In genomic region chr9:113337714-113338113, GRCh38 we compare ENCODE assay signal across 16 cellular contexts. TPM values are rescaled to one million over a fixed set of nuclear protein-coding genes. Genes with fewer than 3 reads are reported as not detected.
DNase-seq lines count a peak whose midpoint lies in the region; ATAC-seq and TF ChIP-seq lines count a peak whose summit lies in the region.
"Had no signal": no experiment of that assay in that cellular context is flagged by ENCODE, and none has a peak within 500 bp of the region (broad histone marks: within the 10 kb centered on the region; RNA-seq: fewer than 3 reads in every experiment).

No MANE protein-coding gene starts in this region.

- H3K36me3 Mint-ChIP-seq in natural killer cell (no peaks in the 10 kb centered on the region), type B pancreatic cell (no peaks in the 10 kb centered on the region)
- no peaks in the 10 kb centered on the region for H3K36me3 Mint-ChIP-seq in natural killer cell treated with Interleukin-12 subunit alpha and Interleukin-12 subunit beta and Interleukin-15 and Interleukin-18, amount 100 ng/mL, for 72 hours
- H3K36me3 Mint-ChIP-seq: CD14-positive monocyte; CD8-positive, alpha-beta T cell had no signal

- ATAC-seq in natural killer cell, result no peak
- no peak for ATAC-seq in natural killer cell treated with Interleukin-12 subunit alpha and Interleukin-12 subunit beta and Interleukin-15 and Interleukin-18, amount 100 ng/mL, for 72 hours
- ATAC-seq: CD8-positive, alpha-beta T cell; GM12878 had no signal

- H3K27ac Mint-ChIP-seq in natural killer cell (no peak overlapping the region), type B pancreatic cell (no peak overlapping the region)
- no peak overlapping the region for H3K27ac Mint-ChIP-seq in natural killer cell treated with Interleukin-12 subunit alpha and Interleukin-12 subunit beta and Interleukin-15 and Interleukin-18, amount 100 ng/mL, for 72 hours
- H3K27ac Mint-ChIP-seq: CD14-positive monocyte; CD8-positive, alpha-beta T cell; H9 had no signal

- H3K4me3 Mint-ChIP-seq in natural killer cell (peak overlapping the region; percentile 45), type B pancreatic cell (peak overlapping the region; percentile 26)
- H3K4me3 Mint-ChIP-seq in natural killer cell treated with Interleukin-12 subunit alpha and Interleukin-12 subunit beta and Interleukin-15 and Interleukin-18, amount 100 ng/mL, for 72 hours, result no peak overlapping the region
- H3K4me3 Mint-ChIP-seq: CD14-positive monocyte, H9 had no signal

- TF ChIP-seq CTCF in natural killer cell (IDR thresholded peaks at IDR 0.05) (no peak), type B pancreatic cell (conservative IDR thresholded peaks at IDR 0.05) (no peak)

- peaks cover 0 to 5% of the 10 kb centered on the region in 2 donors for H3K27me3 Mint-ChIP-seq in natural killer cell (ENCODE audit: low read depth in 2 of 2)
- peaks cover 0 to 7% of the 10 kb centered on the region in 2 donors for H3K27me3 Mint-ChIP-seq in natural killer cell treated with Interleukin-12 subunit alpha and Interleukin-12 subunit beta and Interleukin-15 and Interleukin-18, amount 100 ng/mL, for 72 hours
- H3K27me3 Mint-ChIP-seq in type B pancreatic cell, result no peaks in the 10 kb centered on the region

- DNase-seq in natural killer cell (no peak), type B pancreatic cell (ENCODE audit: extremely low spot score, unreplicated experiment) (no peak), NCI-H1092 treated with DMSO at 0.1 percent for 48 hours (lab: John Stamatoyannopoulos, UW) (no peak)
- DNase-seq in natural killer cell treated with Interleukin-12 subunit alpha and Interleukin-12 subunit beta and Interleukin-15 and Interleukin-18, amount 100 ng/mL, for 72 hours (ENCODE audit: low spot score), result no peak
- DNase-seq: 8988T; Calu3; CD8-positive, alpha-beta T cell; DMS53; DND-41; EL; H9 had no signal

- peaks cover 8 to 13% of the 10 kb centered on the region in 2 donors for H3K4me1 Mint-ChIP-seq in natural killer cell
- H3K4me1 Mint-ChIP-seq in natural killer cell treated with Interleukin-12 subunit alpha and Interleukin-12 subunit beta and Interleukin-15 and Interleukin-18, amount 100 ng/mL, for 72 hours (ENCODE audit: low read depth in 2 of 2), result peaks cover 8 to 20% of the 10 kb centered on the region in 2 donors
- H3K4me1 Mint-ChIP-seq in type B pancreatic cell (ENCODE audit: unreplicated experiment), result peaks cover 22% of the 10 kb centered on the region

- no peaks in the 10 kb centered on the region for H3K9me3 Mint-ChIP-seq in natural killer cell
- no peaks in the 10 kb centered on the region for H3K9me3 Mint-ChIP-seq in natural killer cell treated with Interleukin-12 subunit alpha and Interleukin-12 subunit beta and Interleukin-15 and Interleukin-18, amount 100 ng/mL, for 72 hours
- H3K9me3 Mint-ChIP-seq in type B pancreatic cell, result no peaks in the 10 kb centered on the region
- H3K9me3 Mint-ChIP-seq: CD14-positive monocyte; CD8-positive, alpha-beta T cell; H9 had no signal

- intact Hi-C loops in natural killer cell (cut with micrococcal nuclease), result no loop called here

RNA-seq across cellular contexts. Expression of gene WDR31, which starts 2.4 kb away (rescaled TPM):
- total RNA-seq in natural killer cell (under 1 TPM; 0.16 to 0.55 (median 0.19) TPM), type B pancreatic cell (ENCODE audit: low replicate concordance) (5.0 and 6.7 TPM in 2 replicates)
- 1 to 10 TPM in 1 of 2 donors, under 1 TPM in 1; 0.83 to 1.4 TPM for total RNA-seq in natural killer cell treated with Interleukin-12 subunit alpha and Interleukin-12 subunit beta and Interleukin-15 and Interleukin-18, amount 100 ng/mL, for 72 hours

RNA-seq across cellular contexts. Expression of gene BSPRY, which starts 11.6 kb away (rescaled TPM):
- 1 to 10 TPM; 3.3 to 5.5 (median 4.3) TPM for total RNA-seq in natural killer cell
- total RNA-seq in natural killer cell treated with Interleukin-12 subunit alpha and Interleukin-12 subunit beta and Interleukin-15 and Interleukin-18, amount 100 ng/mL, for 72 hours, result 1 to 10 TPM; 2.5 to 5.0 TPM
- 9.0 and 22.6 TPM in 2 replicates for total RNA-seq in type B pancreatic cell (ENCODE audit: low replicate concordance)
- total RNA-seq: A673; CD8-positive, alpha-beta T cell had no signal

RNA-seq across cellular contexts. Expression of gene RNF183, which starts 34.5 kb away (rescaled TPM):
- not detected for total RNA-seq in natural killer cell
- not detected for total RNA-seq in natural killer cell treated with Interleukin-12 subunit alpha and Interleukin-12 subunit beta and Interleukin-15 and Interleukin-18, amount 100 ng/mL, for 72 hours
- total RNA-seq in type B pancreatic cell (ENCODE audit: low replicate concordance), result 0.77 and 1.0 TPM in 2 replicates
- total RNA-seq: A673; CD8-positive, alpha-beta T cell; G401; H1 had no signal

RNA-seq across cellular contexts. Expression of gene HDHD3, which starts 39.1 kb away (rescaled TPM):
- total RNA-seq in natural killer cell, result 10 to 100 TPM in 1 of 3 donors, 1 to 10 TPM in 2; 6.1 to 11.8 (median 9.6) TPM
- total RNA-seq in natural killer cell treated with Interleukin-12 subunit alpha and Interleukin-12 subunit beta and Interleukin-15 and Interleukin-18, amount 100 ng/mL, for 72 hours, result 10 to 100 TPM; 11.0 to 15.7 TPM
- total RNA-seq in type B pancreatic cell (ENCODE audit: low replicate concordance), result 33.9 and 53.1 TPM in 2 replicates
